8 cellular contexts compared by ENCODE assay signal in the genomic region with DNA sequence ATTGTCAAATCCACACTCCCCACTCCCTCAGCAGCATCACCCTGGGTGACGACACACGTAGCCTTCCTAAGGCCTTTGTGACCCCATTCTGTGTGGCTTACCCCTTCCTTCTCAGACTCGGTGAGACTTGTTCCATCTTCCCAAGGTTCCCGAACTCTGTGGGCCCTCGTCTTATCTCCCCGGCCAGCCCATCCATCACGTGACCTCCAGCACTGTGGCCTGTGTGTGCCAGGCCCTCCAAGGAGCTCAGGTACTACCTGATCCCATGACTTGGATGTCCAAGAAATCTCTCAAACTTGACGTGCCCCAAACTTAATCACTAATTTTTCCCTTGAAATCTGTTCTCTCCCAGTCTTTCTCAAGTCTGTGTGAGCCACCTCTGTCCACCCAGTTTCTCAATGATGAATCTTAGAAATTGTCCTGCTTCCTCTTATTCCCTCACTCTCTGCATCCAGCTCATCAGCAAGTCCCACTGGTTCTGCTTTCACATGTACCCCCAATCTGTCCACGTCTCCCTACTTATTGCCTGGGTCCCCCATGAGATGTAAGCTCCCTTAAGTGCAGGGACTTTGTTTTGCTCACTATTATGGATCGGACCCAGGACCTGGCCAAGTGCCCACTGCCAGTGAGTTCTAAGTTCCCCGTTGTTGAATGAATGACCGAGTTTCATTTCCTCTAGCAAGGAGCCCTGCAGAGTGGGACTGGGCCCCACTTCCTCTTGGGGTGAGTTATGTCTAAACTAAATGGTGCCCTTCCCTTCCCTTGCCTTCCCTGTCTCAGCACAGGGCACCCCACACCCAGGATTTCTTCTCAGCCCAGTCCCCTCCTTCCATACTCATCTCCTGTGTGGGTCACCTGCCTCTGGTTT.
DNase-seq lines count a peak whose midpoint lies in the region; ATAC-seq and TF ChIP-seq lines count a peak whose summit lies in the region.

No MANE protein-coding gene starts in this region.

- no peak for TF ChIP-seq CTCF in Peyer's patch (IDR thresholded peaks at IDR 0.05)

- no peak overlapping the region for H3K27ac ChIP-seq in Peyer's patch
- no peak overlapping the region for H3K27ac ChIP-seq in naive thymus-derived CD4-positive, alpha-beta T cell (ENCODE audit: low read depth, low read length)

- POLR2A ChIA-PET in naive thymus-derived CD4-positive, alpha-beta T cell (lab: Charles Lee) = no interaction called here

- no peak for TF ChIP-seq POLR2A in Peyer's patch (IDR thresholded peaks at IDR 0.05)

- CTCF ChIA-PET in naive thymus-derived CD4-positive, alpha-beta T cell (lab: Charles Lee) = no interaction called here

- peaks cover 0 to 5% (median 0%) of the 10 kb centered on the region in 4 donors for H3K4me1 ChIP-seq in Peyer's patch
- no peaks in the 10 kb centered on the region for H3K4me1 ChIP-seq in naive thymus-derived CD4-positive, alpha-beta T cell (ENCODE audit: control insufficient read depth in 2 of 2, insufficient read depth in 2 of 2, low read length in 2 of 2)

- no peaks in the 10 kb centered on the region for H3K9me3 ChIP-seq in Peyer's patch
- no peaks in the 10 kb centered on the region for H3K9me3 ChIP-seq in naive thymus-derived CD4-positive, alpha-beta T cell (ENCODE audit: control insufficient read depth in 2 of 3, low read length in 3 of 3)

- H3K27me3 Mint-ChIP-seq in naive thymus-derived CD4-positive, alpha-beta T cell = peaks cover 0 to 13% (median 0%) of the 10 kb centered on the region in 5 donors

- no peak overlapping the region for H3K4me3 ChIP-seq in Peyer's patch
- no peak overlapping the region for H3K4me3 ChIP-seq in naive thymus-derived CD4-positive, alpha-beta T cell (ENCODE audit: low read length)

- H3K27ac Mint-ChIP-seq in naive thymus-derived CD4-positive, alpha-beta T cell = peak overlapping the region in 1 of 9 donors; percentile 8

- intact Hi-C loops in naive thymus-derived CD4-positive, alpha-beta T cell (cut with micrococcal nuclease) = no loop called here

- peaks cover 0 to 8% (median 0%) of the 10 kb centered on the region in 7 donors for H3K4me1 Mint-ChIP-seq in naive thymus-derived CD4-positive, alpha-beta T cell

- no peak overlapping the region for H3K4me3 Mint-ChIP-seq in naive thymus-derived CD4-positive, alpha-beta T cell

- H3K36me3 Mint-ChIP-seq in naive thymus-derived CD4-positive, alpha-beta T cell = no peaks in the 10 kb centered on the region

- no peaks in the 10 kb centered on the region for H3K36me3 ChIP-seq in Peyer's patch
- no peaks in the 10 kb centered on the region for H3K36me3 ChIP-seq in naive thymus-derived CD4-positive, alpha-beta T cell (ENCODE audit: control insufficient read depth in 2 of 3, insufficient read depth in 3 of 3, low read length in 3 of 3)

- H3K9me3 Mint-ChIP-seq in naive thymus-derived CD4-positive, alpha-beta T cell = no peaks in the 10 kb centered on the region

- DNase-seq in Peyer's patch = peak in 2 of 3 donors; percentile 51 to 59
- no peak for DNase-seq in naive thymus-derived CD4-positive, alpha-beta T cell
- DNase-seq in SHP77 treated with DMSO at 0.1 percent for 48 hours (lab: John Stamatoyannopoulos, UW) = no peak
- DNase-seq in DMS114 treated with DMSO at 0.1 percent for 48 hours (lab: John Stamatoyannopoulos, UW; ENCODE audit: unreplicated experiment) = no peak
- DNase-seq in NCI-H82 treated with DMSO at 0.1 percent for 48 hours (lab: John Stamatoyannopoulos, UW; ENCODE audit: unreplicated experiment) = no peak

- ATAC-seq in GM19023 (IDR thresholded peaks at IDR 0.05; ENCODE audit: unreplicated experiment) = peak; percentile 84
- peak; percentile 87 for ATAC-seq in HG02981 (IDR thresholded peaks at IDR 0.05; ENCODE audit: unreplicated experiment)
- ATAC-seq in naive thymus-derived CD4-positive, alpha-beta T cell = peak; percentile 84
- no peak for ATAC-seq in HG03565 (IDR thresholded peaks at IDR 0.05; ENCODE audit: unreplicated experiment)

- H3K27me3 ChIP-seq in Peyer's patch = no peaks in the 10 kb centered on the region
- H3K27me3 ChIP-seq in naive thymus-derived CD4-positive, alpha-beta T cell (ENCODE audit: control insufficient read depth in 2 of 2, insufficient read depth in 2 of 2, low read length in 2 of 2) = no peaks in the 10 kb centered on the region

Comparison
In these comparisons a context has a peak if more than half of its experiments do, and no peak if none do; other contexts are left out.
1. DNase-seq: peak in Peyer's patch (2 of 3); none in naive thymus-derived CD4-positive, alpha-beta T cell (0 of 9), SHP77 treated with DMSO at 0.1 percent for 48 hours (single experiment), DMS114 treated with DMSO at 0.1 percent for 48 hours (single experiment) and NCI-H82 treated with DMSO at 0.1 percent for 48 hours (single experiment).